8 cellular contexts compared by ENCODE assay signal in the genomic region with DNA sequence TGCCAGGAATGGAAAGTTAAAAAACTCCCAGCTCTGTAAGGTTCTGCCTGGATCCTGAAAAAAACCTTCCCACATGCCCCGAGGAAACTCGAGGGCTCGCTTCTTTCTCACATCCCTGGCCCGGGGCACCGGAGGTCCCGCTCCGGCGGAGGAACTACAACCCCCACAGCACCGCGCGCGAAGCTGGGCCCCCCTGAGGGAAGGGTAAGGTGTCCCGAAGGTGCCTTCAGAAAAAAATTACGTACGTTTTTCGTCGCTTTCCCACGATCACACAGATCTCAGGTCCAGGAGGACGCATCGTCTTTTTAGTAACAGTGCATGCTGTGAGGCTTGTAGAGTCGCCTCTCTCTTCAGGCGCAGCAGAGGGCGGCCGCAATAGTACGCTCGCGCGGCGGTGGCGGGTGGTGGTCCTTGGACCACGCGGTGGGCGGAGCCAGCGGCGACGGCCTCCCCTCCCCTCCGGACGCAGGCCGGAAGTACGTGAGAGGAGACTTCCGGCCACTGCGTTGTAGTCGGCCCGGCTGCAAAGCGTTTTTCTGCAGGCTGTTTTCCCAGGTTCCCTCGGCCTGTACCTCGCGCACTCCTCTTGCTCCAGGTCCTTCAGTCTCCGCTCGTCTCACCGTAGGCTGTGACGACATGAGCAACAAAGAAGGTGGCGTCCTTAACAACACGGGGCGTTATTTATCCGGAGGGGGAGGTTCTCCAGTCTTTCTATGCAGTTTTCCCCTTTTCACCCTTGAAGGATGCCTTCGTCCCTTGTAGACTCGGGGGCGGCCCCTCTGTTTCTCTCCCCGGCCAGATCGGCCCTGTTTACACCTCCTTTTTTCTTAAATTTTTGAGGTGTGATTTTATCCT. TPM values are rescaled to one million over a fixed set of nuclear protein-coding genes. Genes with fewer than 3 reads are reported as not detected.
DNase-seq lines count a peak whose midpoint lies in the region; FAIRE-seq and TF ChIP-seq lines count a peak whose summit lies in the region.

A gene with protein sequence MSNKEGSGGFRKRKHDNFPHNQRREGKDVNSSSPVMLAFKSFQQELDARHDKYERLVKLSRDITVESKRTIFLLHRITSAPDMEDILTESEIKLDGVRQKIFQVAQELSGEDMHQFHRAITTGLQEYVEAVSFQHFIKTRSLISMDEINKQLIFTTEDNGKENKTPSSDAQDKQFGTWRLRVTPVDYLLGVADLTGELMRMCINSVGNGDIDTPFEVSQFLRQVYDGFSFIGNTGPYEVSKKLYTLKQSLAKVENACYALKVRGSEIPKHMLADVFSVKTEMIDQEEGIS (plus strand): TSS at position 495 of the 855 bp plus-strand sequence. CDS start 142 bp downstream, at position 637.

- peak within 1 kb of the TSS; percentile 97 for H2AFZ ChIP-seq in Loucy (ENCODE audit: low read length)

- DNase-seq in EL (peak; percentile 92), H54 (ENCODE audit: insufficient read length, low spot score) (peak; percentile 86), SHP77 treated with DMSO at 0.1 percent for 48 hours (lab: John Stamatoyannopoulos, UW) (peak; percentile 91), fibroblast of the aortic adventitia (ENCODE audit: low read depth) (peak; percentile 93)
- DNase-seq in activated effector memory CD4-positive, alpha-beta T cell treated with anti-CD3 and anti-CD28 coated beads, Interleukin-2, amount 50 U/mL, for 16 hours: peak; percentile 96

- H4K20me1 ChIP-seq in Loucy (ENCODE audit: insufficient read depth, low read length, poor library complexity, severe bottlenecking): peaks cover 30% of the 10 kb centered on the region

- H3K4me3 Mint-ChIP-seq in nephron: peak within 1 kb of the TSS; percentile 97 to 99 (median 98)
- H3K4me3 Mint-ChIP-seq in stimulated activated naive CD8-positive, alpha-beta T cell treated with anti-CD3 and anti-CD28 coated beads, Interleukin-15, Interleukin-2, amounts not matched to agents 100 ng/mL and 50 ng/mL, for 24 hours: peak within 1 kb of the TSS; percentile 96

- peaks cover 38% of the 10 kb centered on the region for H3K4me1 Mint-ChIP-seq in nephron
- H3K4me1 Mint-ChIP-seq in stimulated activated naive CD8-positive, alpha-beta T cell treated with anti-CD3 and anti-CD28 coated beads, Interleukin-15, Interleukin-2, amounts not matched to agents 100 ng/mL and 50 ng/mL, for 24 hours (ENCODE audit: low read depth): peaks cover 45% of the 10 kb centered on the region

- no peaks in the 10 kb centered on the region for H3K9me2 ChIP-seq in Loucy (replicated peaks; ENCODE audit: low read depth, low read length)

- FAIRE-seq in H54 (lab: Jason Lieb, UNC): peak; percentile 67

- peaks cover 45% of the 10 kb centered on the region for H3K79me2 ChIP-seq in Loucy (ENCODE audit: insufficient read depth, low read length)

- TF ChIP-seq CTCF in Loucy (conservative IDR thresholded peaks at IDR 0.05; ENCODE audit: low read length) (no peak), fibroblast of the aortic adventitia (IDR thresholded peaks at IDR 0.05; ENCODE audit: insufficient read depth, low read length) (no peak), nephron (IDR thresholded peaks at IDR 0.05; ENCODE audit: unreplicated experiment in 3 of 3) (no peak)

- no peaks in the 10 kb centered on the region for H3K27me3 Mint-ChIP-seq in nephron (ENCODE audit: low read depth)
- H3K27me3 Mint-ChIP-seq in stimulated activated naive CD8-positive, alpha-beta T cell treated with anti-CD3 and anti-CD28 coated beads, Interleukin-15, Interleukin-2, amounts not matched to agents 100 ng/mL and 50 ng/mL, for 24 hours: no peaks in the 10 kb centered on the region

- H3K4me2 ChIP-seq in Loucy (ENCODE audit: low read depth, low read length, poor library complexity, severe bottlenecking): peak within 1 kb of the TSS; percentile 85

- H3K9me3 Mint-ChIP-seq in nephron: no peaks in the 10 kb centered on the region
- no peaks in the 10 kb centered on the region for H3K9me3 Mint-ChIP-seq in stimulated activated naive CD8-positive, alpha-beta T cell treated with anti-CD3 and anti-CD28 coated beads, Interleukin-15, Interleukin-2, amounts not matched to agents 100 ng/mL and 50 ng/mL, for 24 hours

- TF ChIP-seq POLR2A in H54 (IDR thresholded peaks at IDR 0.05; ENCODE audit: low read depth, low read length): peak; percentile 91

- peaks cover 15% of the 10 kb centered on the region for H3K36me3 Mint-ChIP-seq in nephron (ENCODE audit: low read depth)
- peaks cover 27% of the 10 kb centered on the region for H3K36me3 Mint-ChIP-seq in stimulated activated naive CD8-positive, alpha-beta T cell treated with anti-CD3 and anti-CD28 coated beads, Interleukin-15, Interleukin-2, amounts not matched to agents 100 ng/mL and 50 ng/mL, for 24 hours (ENCODE audit: low read depth)

- H3K36me3 ChIP-seq in Loucy (ENCODE audit: insufficient read depth, low read length): no peaks in the 10 kb centered on the region

- H3K4me1 ChIP-seq in Loucy (ENCODE audit: insufficient read depth, low read length, poor library complexity, severe bottlenecking): peaks cover 28% of the 10 kb centered on the region

- peak within 1 kb of the TSS; percentile 98 for H3K9ac ChIP-seq in Loucy (ENCODE audit: low read depth, low read length, poor library complexity, severe bottlenecking)

- H3K4me3 ChIP-seq in Loucy (ENCODE audit: low read length, poor library complexity, severe bottlenecking): peak within 1 kb of the TSS; percentile 99
- H3K4me3 ChIP-seq in fibroblast of the aortic adventitia (ENCODE audit: low read depth, low read length): peak within 1 kb of the TSS; percentile 92

- no peaks in the 10 kb centered on the region for H3K9me3 ChIP-seq in Loucy (ENCODE audit: insufficient read depth, low read depth, low read length)

- H3F3A ChIP-seq in Loucy (ENCODE audit: low read depth): peaks cover 6% of the 10 kb centered on the region

- no peaks in the 10 kb centered on the region for H3K27me3 ChIP-seq in Loucy (ENCODE audit: insufficient read depth, low read length, poor library complexity, severe bottlenecking)

- peak within 1 kb of the TSS; percentile 100 for H3K27ac Mint-ChIP-seq in nephron
- H3K27ac Mint-ChIP-seq in stimulated activated naive CD8-positive, alpha-beta T cell treated with anti-CD3 and anti-CD28 coated beads, Interleukin-15, Interleukin-2, amounts not matched to agents 100 ng/mL and 50 ng/mL, for 24 hours: peak within 1 kb of the TSS; percentile 99

RNA-seq across cellular contexts. Expression of the gene that starts here (rescaled TPM):
- total RNA-seq in fibroblast of the aortic adventitia (ENCODE audit: low replicate concordance): 28.9 and 43.7 TPM in 2 replicates

Comparison
In these comparisons a context has a peak if more than half of its experiments do, and no peak if none do; other contexts are left out.
1. Peak in every context shown above with its lines: DNase-seq and H3K4me3 ChIP-seq.